Comparison of ENCODE assay signal across 1 cellular context in the genomic region with DNA sequence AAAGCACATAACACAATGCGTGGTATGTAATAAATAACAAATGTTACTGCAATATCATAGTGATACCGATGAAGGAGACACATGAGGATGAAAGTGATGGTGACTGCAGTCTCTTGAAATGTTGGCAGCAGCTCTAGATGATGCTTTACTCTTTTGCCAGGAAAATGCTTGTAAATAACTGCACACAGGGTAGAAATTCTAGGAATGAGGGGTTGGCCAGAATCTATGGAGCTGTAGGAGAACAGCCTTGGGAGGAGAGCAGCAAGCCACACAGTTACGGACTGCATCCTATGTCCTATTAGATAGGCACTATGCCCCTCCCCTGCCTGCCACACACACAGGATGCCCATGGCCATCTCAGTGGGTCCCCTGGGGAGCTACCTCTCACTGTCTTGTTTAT.
TF ChIP-seq lines count a peak whose summit lies in the region.

No MANE protein-coding gene starts in this region.

TF ChIP-seq in A549, 52 proteins besides CTCF, POLR2A, EP300 and RAD21 (continued from another document):
- TF ChIP-seq MAFK (IDR thresholded peaks at IDR 0.05; ENCODE audit: partially characterized antibody) = no peak
- TF ChIP-seq TFCP2L1 (CRISPR knock-in tag; IDR thresholded peaks at IDR 0.05) = no peak
